ENCODE assay signal across 13 cellular contexts in genomic region chr5:34674226-34674625, GRCh38. TPM values are rescaled to one million over a fixed set of nuclear protein-coding genes. Genes with fewer than 3 reads are reported as not detected.
A peak's percentile ranks its signal among the peaks of the same experiment; 100 is the strongest.
DNase-seq lines count a peak whose midpoint lies in the region; ATAC-seq, FAIRE-seq and TF ChIP-seq lines count a peak whose summit lies in the region.
"Had no signal": no experiment of that assay in that cellular context is flagged by ENCODE, and none has a peak within 500 bp of the region (broad histone marks: within the 10 kb centered on the region; RNA-seq: fewer than 3 reads in every experiment).

No MANE protein-coding gene starts in this region.

- CTCF ChIA-PET in HepG2 (lab: Yijun Ruan, JAX; ENCODE audit: low intra/inter-chr PET ratio, low total read pairs), result no interaction called here

- FAIRE-seq in HepG2 (lab: Jason Lieb, UNC), result no peak

- no peak for TF ChIP-seq POLR2A in HepG2 (IDR thresholded peaks at IDR 0.05; ENCODE audit: insufficient read depth in 1 of 2, low read depth in 2 of 2, low read length in 2 of 2)

- H3K9ac ChIP-seq in stomach smooth muscle (ENCODE audit: low read length in 2 of 2) (no peak overlapping the region), HepG2 (ENCODE audit: insufficient read depth, low read depth, low read length) (no peak overlapping the region)

- no peak for TF ChIP-seq CTCF in astrocyte of the spinal cord (IDR thresholded peaks at IDR 0.05; ENCODE audit: low read depth, low read length)
- TF ChIP-seq CTCF in HepG2 (CRISPR knock-in tag; IDR thresholded peaks at IDR 0.05), result no peak

- in situ Hi-C loops in astrocyte of the spinal cord (cut with HindIII; ENCODE audit: low sequenced_read_pairs), result no loop called here
- in situ Hi-C loops in HepG2 (cut with HindIII; ENCODE audit: extremely low pct_ligation_motif_present, low pct_unique_long_range_greater_than_20kb), result no loop called here

- no peak for TF ChIP-seq EP300 in HepG2 (IDR thresholded peaks at IDR 0.05; ENCODE audit: low read depth in 2 of 2, low read length in 2 of 2)
- TF ChIP-seq EP300 in HepG2 (CRISPR knock-in tag; IDR thresholded peaks at IDR 0.05; ENCODE audit: borderline replicate concordance), result no peak

- H3K4me1 ChIP-seq in stomach smooth muscle (ENCODE audit: control insufficient read depth, insufficient read depth, low read length) (peaks cover 12% of the 10 kb centered on the region), HepG2 (ENCODE audit: insufficient read depth, low read length) (peaks cover 10% of the 10 kb centered on the region)

- H3K27ac ChIP-seq in stomach smooth muscle (ENCODE audit: low read length), result peak overlapping the region; percentile 37
- H3K27ac ChIP-seq in HepG2 (ENCODE audit: extremely low read length, insufficient read depth, low read length), result no peak overlapping the region

- H3K79me2 ChIP-seq in HepG2 (ENCODE audit: insufficient read depth, low read length), result peaks cover 5% of the 10 kb centered on the region

- POLR2A ChIA-PET in HepG2 (lab: Yijun Ruan, JAX), result interaction anchor here (0.6 kb wide), 1 partner anchor 34 kb away, joined by 5 read pairs; no protein-coding TSS in a partner anchor

- no peak overlapping the region for H2AFZ ChIP-seq in HepG2 (ENCODE audit: low read length)

- peak; percentile 96 for DNase-seq in HCEC 1CT
- DNase-seq in astrocyte of the spinal cord (ENCODE audit: low read depth, low spot score), result peak; percentile 94
- DNase-seq in glomerular visceral epithelial cell (ENCODE audit: extremely low spot score), result peak; percentile 76
- DNase-seq in SKM-1 treated with dmso at 0.1 percent for 144 hours (lab: John Stamatoyannopoulos, UW; ENCODE audit: unreplicated experiment), result no peak
- DNase-seq in HepG2 (ENCODE audit: low spot score), result no peak
- DNase-seq: activated CD8-positive, alpha-beta memory T cell treated with anti-CD3 and anti-CD28 coated beads for 24 hours; activated naive CD8-positive, alpha-beta T cell treated with anti-CD3 and anti-CD28 coated beads, Interleukin-2, amount 50 U/mL, for 24 hours; NCI-H748 treated with DMSO at 0.1 percent for 48 hours; T-cell; thyroid gland had no signal

- H4K20me1 ChIP-seq in HepG2 (ENCODE audit: insufficient read depth, low read length), result no peaks in the 10 kb centered on the region

- WGBS in HepG2 (ENCODE audit: low lambda C conversion rate), result 73% methylated on average over 4 of the region's 4 CpGs

- H3K27me3 ChIP-seq in stomach smooth muscle (ENCODE audit: control insufficient read depth in 1 of 2, insufficient read depth in 2 of 2, low read length in 2 of 2) (no peaks in the 10 kb centered on the region), HepG2 (ENCODE audit: control insufficient read depth in 1 of 2, insufficient read depth in 2 of 2, low read length in 2 of 2) (no peaks in the 10 kb centered on the region)
- H3K27me3 ChIP-seq: thyroid gland had no signal

- no peaks in the 10 kb centered on the region for H3K36me3 ChIP-seq in stomach smooth muscle (ENCODE audit: control insufficient read depth in 2 of 2, insufficient read depth in 2 of 2, low read length in 2 of 2)
- no peaks in the 10 kb centered on the region for H3K36me3 ChIP-seq in HepG2 (replicated peaks in 1 of 2; ENCODE audit: control insufficient read depth in 1 of 2, insufficient read depth in 2 of 2, low read length in 2 of 2)
- H3K36me3 ChIP-seq: thyroid gland had no signal

- intact Hi-C loops in HepG2 (cut with micrococcal nuclease; ENCODE audit: unreplicated experiment), result no loop called here

- H3K9me3 ChIP-seq in stomach smooth muscle (ENCODE audit: control insufficient read depth in 2 of 2, low read length in 2 of 2) (no peaks in the 10 kb centered on the region), HepG2 (ENCODE audit: low read length) (no peaks in the 10 kb centered on the region)
- H3K9me3 ChIP-seq: thyroid gland had no signal

- no peak for TF ChIP-seq RAD21 in HepG2 (CRISPR knock-in tag; IDR thresholded peaks at IDR 0.05)

- BruUV-seq in HepG2 (replicated peaks; lab: Mats Ljungman, UMichigan), result no TSS peak

- H3K4me2 ChIP-seq in HepG2 (ENCODE audit: low read depth, low read length), result no peak overlapping the region

- H3K4me3 ChIP-seq in astrocyte of the spinal cord (ENCODE audit: low read depth, low read length) (no peak overlapping the region), stomach smooth muscle (ENCODE audit: low read length in 2 of 2) (no peak overlapping the region), HepG2 (replicated peaks in 1 of 3; ENCODE audit: insufficient read depth in 1 of 3, low read depth in 2 of 3, low read length in 3 of 3) (no peak overlapping the region)
- H3K4me3 ChIP-seq: thyroid gland had no signal

- no peak for ATAC-seq in HepG2
- no peak for ATAC-seq in GM18511 (IDR thresholded peaks at IDR 0.05; ENCODE audit: unreplicated experiment)
- ATAC-seq in GM21825 (IDR thresholded peaks at IDR 0.05; ENCODE audit: unreplicated experiment), result no peak
- ATAC-seq: activated naive CD8-positive, alpha-beta T cell treated with anti-CD3 and anti-CD28 coated beads, Interleukin-2, amount 50 U/mL, for 24 hours; T-cell had no signal

TF ChIP-seq in HepG2, 621 proteins besides CTCF, POLR2A, EP300 and RAD21:
- TF ChIP-seq ZNF232 (CRISPR knock-in tag; IDR thresholded peaks at IDR 0.05; ENCODE audit: borderline replicate concordance) (no peak), ZSCAN12 (CRISPR knock-in tag; IDR thresholded peaks at IDR 0.05) (no peak)

RNA-seq across cellular contexts. Expression of gene RAI14, which starts 18.1 kb away (rescaled TPM):
- total RNA-seq in HepG2 (2016; rRNA removed; fragmentation: Illumina TruSeq; extraction: Trizol), result 18.2 and 26.6 TPM in 2 replicates
- 2.0 and 2.7 TPM in 2 replicates for total RNA-seq in HepG2 (2016; cell fraction: cytosol; rRNA removed; fragmentation: Illumina TruSeq; extraction: Trizol; ENCODE audit: low read depth)
- total RNA-seq in HepG2 (2016; cell fraction: insoluble cytoplasmic fraction; rRNA removed; fragmentation: Illumina TruSeq; extraction: Trizol), result 18.6 and 25.3 TPM in 2 replicates
- total RNA-seq in HepG2 (2016; cell fraction: membrane; rRNA removed; fragmentation: Illumina TruSeq; extraction: Trizol), result 10.1 and 10.7 TPM in 2 replicates
- total RNA-seq in HepG2 (2016; cell fraction: nucleus; rRNA removed; fragmentation: Illumina TruSeq; extraction: Trizol), result 12.7 and 16.1 TPM in 2 replicates
- polyA plus RNA-seq in HepG2 (2011; rRNA removed), result 12.3 and 12.6 TPM in 2 replicates
- polyA plus RNA-seq in HepG2 (2011; cell fraction: cytosol; rRNA removed), result 8.2 and 17.6 TPM in 2 replicates
- polyA plus RNA-seq in HepG2 (2011; cell fraction: nucleus; rRNA removed), result 9.7 and 9.9 TPM in 2 replicates
- polyA plus RNA-seq in HepG2 (2012), result 9.8 and 13.8 TPM in 2 replicates
- 2.3 and 2.9 TPM in 2 replicates for polyA plus RNA-seq in HepG2 (2016; cell fraction: cytosol; fragmentation: Illumina TruSeq; extraction: Trizol; ENCODE audit: low read depth)
- 21.5 and 21.9 TPM in 2 replicates for polyA plus RNA-seq in HepG2 (2016; cell fraction: insoluble cytoplasmic fraction; fragmentation: Illumina TruSeq; extraction: Trizol; ENCODE audit: low read depth)
- 4.3 and 5.3 TPM in 2 replicates for polyA plus RNA-seq in HepG2 (2016; cell fraction: membrane; fragmentation: Illumina TruSeq; extraction: Trizol; ENCODE audit: low read depth)
- polyA plus RNA-seq in HepG2 (2016; cell fraction: nucleus; fragmentation: Illumina TruSeq; extraction: Trizol; ENCODE audit: insufficient read depth, low read depth), result 12.4 and 16.3 TPM in 2 replicates
- polyA minus RNA-seq in HepG2 (2011; rRNA and poly(A)+ RNA removed; ENCODE audit: low replicate concordance), result 23.8 and 42.0 TPM in 2 replicates
- 5.7 and 14.3 TPM in 2 replicates for polyA minus RNA-seq in HepG2 (2011; cell fraction: cytosol; rRNA and poly(A)+ RNA removed)
- 13.2 and 14.3 TPM in 2 replicates for polyA minus RNA-seq in HepG2 (2011; cell fraction: nucleus; rRNA and poly(A)+ RNA removed)

Comparison
In these comparisons a context has a peak if more than half of its experiments do, and no peak if none do; other contexts are left out.
1. DNase-seq: peak in HCEC 1CT (single experiment), astrocyte of the spinal cord (single experiment) and glomerular visceral epithelial cell (single experiment); none in SKM-1 treated with dmso at 0.1 percent for 144 hours (single experiment) and HepG2 (single experiment).